In genomic region chr9:136403538-136403914, GRCh38 we compare ENCODE assay signal across 10 cellular contexts. TPM values are rescaled to one million over a fixed set of nuclear protein-coding genes. Genes with fewer than 3 reads are reported as not detected.
DNase-seq lines count a peak whose midpoint lies in the region; ATAC-seq, FAIRE-seq and TF ChIP-seq lines count a peak whose summit lies in the region.
"Had no signal": no experiment of that assay in that cellular context is flagged by ENCODE, and none has a peak within 500 bp of the region (broad histone marks: within the 10 kb centered on the region; RNA-seq: fewer than 3 reads in every experiment).

No MANE protein-coding gene starts in this region.

- peaks cover 11% of the 10 kb centered on the region; the same call in 1 of the 2 replicates for H4K20me1 ChIP-seq in Karpas-422 (ENCODE audit: insufficient read depth, low read depth, low read length)

- DNase-seq in GM12892 (ENCODE audit: insufficient read length) (peak; percentile 72), T follicular helper cell (ENCODE audit: low read depth) (peak; percentile 56), Karpas-422 (no peak), COR-L47 (lab: John Stamatoyannopoulos, UW) (no peak), superior temporal gyrus (ENCODE audit: extremely low spot score) (no peak)
- peak; percentile 64 for DNase-seq in activated T-helper 2 cell treated with anti-CD3 and anti-CD28 coated beads, Interferon-gamma antibody, Interleukin-2, Interleukin-4, amounts not matched to agents 10 μg/mL and 5 μg/mL and 100 μg/mL, durations not matched to agents 14 hours and 24 hours and 36 hours (ENCODE audit: low spot score)
- peak; percentile 72 for DNase-seq in stimulated activated CD4-positive, alpha-beta T cell treated with anti-CD3 and anti-CD28 coated beads, Interleukin-4, amount 100 ng/mL, for 1 hour
- DNase-seq: NCI-H1417 had no signal

- H3K27ac ChIP-seq in Karpas-422 (ENCODE audit: low read length): no peak overlapping the region

- H3K27me3 ChIP-seq in Karpas-422 (ENCODE audit: low read length): no peaks in the 10 kb centered on the region

- peaks cover 70% of the 10 kb centered on the region for H3K36me3 Mint-ChIP-seq in activated T-helper 2 cell treated with anti-CD3 and anti-CD28 coated beads, Interferon-gamma antibody, Interleukin-2, Interleukin-4, amounts not matched to agents 10 μg/mL and 5 μg/mL and 100 μg/mL, durations not matched to agents 14 hours and 24 hours and 36 hours (ENCODE audit: low read depth)

- peaks cover 37% of the 10 kb centered on the region for H3K4me1 Mint-ChIP-seq in activated T-helper 2 cell treated with anti-CD3 and anti-CD28 coated beads, Interferon-gamma antibody, Interleukin-2, Interleukin-4, amounts not matched to agents 10 μg/mL and 5 μg/mL and 100 μg/mL, durations not matched to agents 14 hours and 24 hours and 36 hours (ENCODE audit: low read depth)

- H3K79me2 ChIP-seq in Karpas-422 (ENCODE audit: low read length): peaks cover 23% of the 10 kb centered on the region

- no peak overlapping the region for H3K4me3 ChIP-seq in Karpas-422 (ENCODE audit: low read length)

- intact Hi-C loops in activated T-helper 2 cell treated with anti-CD3 and anti-CD28 coated beads, Interferon-gamma antibody, Interleukin-2, Interleukin-4, amounts not matched to agents 10 μg/mL and 5 μg/mL and 100 μg/mL, durations not matched to agents 14 hours and 24 hours and 36 hours (cut with micrococcal nuclease): loop anchor here (2.0 to 10.0 kb wide), 5 partner anchors 19 to 289 kb away; partner anchors contain the start of genes GPSM1, SEC16A and TMEM250

- H3K9me3 Mint-ChIP-seq in activated T-helper 2 cell treated with anti-CD3 and anti-CD28 coated beads, Interferon-gamma antibody, Interleukin-2, Interleukin-4, amounts not matched to agents 10 μg/mL and 5 μg/mL and 100 μg/mL, durations not matched to agents 14 hours and 24 hours and 36 hours: no peaks in the 10 kb centered on the region

- H3K4me1 ChIP-seq in Karpas-422 (ENCODE audit: low read length): peaks cover 17% of the 10 kb centered on the region

- no peak for ATAC-seq in GM19328 (IDR thresholded peaks at IDR 0.05; ENCODE audit: unreplicated experiment)

- no peak overlapping the region for H3K9ac ChIP-seq in Karpas-422 (ENCODE audit: low read length)

- no peaks in the 10 kb centered on the region for H3K9me2 ChIP-seq in Karpas-422 (replicated peaks; ENCODE audit: insufficient read depth, low read length)

- peak overlapping the region; percentile 86 for H3K27ac Mint-ChIP-seq in activated T-helper 2 cell treated with anti-CD3 and anti-CD28 coated beads, Interferon-gamma antibody, Interleukin-2, Interleukin-4, amounts not matched to agents 10 μg/mL and 5 μg/mL and 100 μg/mL, durations not matched to agents 14 hours and 24 hours and 36 hours

- H3K27me3 Mint-ChIP-seq in activated T-helper 2 cell treated with anti-CD3 and anti-CD28 coated beads, Interferon-gamma antibody, Interleukin-2, Interleukin-4, amounts not matched to agents 10 μg/mL and 5 μg/mL and 100 μg/mL, durations not matched to agents 14 hours and 24 hours and 36 hours (ENCODE audit: low read depth): no peaks in the 10 kb centered on the region

- no peak overlapping the region for H2AFZ ChIP-seq in Karpas-422 (ENCODE audit: low read length)

- TF ChIP-seq POLR2A in GM12892 (IDR thresholded peaks at IDR 0.05; ENCODE audit: low read depth, low read length): peak; percentile 70

- FAIRE-seq in GM12892 (lab: Jason Lieb, UNC): peak; percentile 83
- FAIRE-seq: D721Med had no signal

- H3K36me3 ChIP-seq in Karpas-422 (ENCODE audit: insufficient read depth, low read length): peaks cover 27% of the 10 kb centered on the region; the same call in 1 of the 2 replicates

- peak overlapping the region; percentile 56 for H3K4me3 Mint-ChIP-seq in activated T-helper 2 cell treated with anti-CD3 and anti-CD28 coated beads, Interferon-gamma antibody, Interleukin-2, Interleukin-4, amounts not matched to agents 10 μg/mL and 5 μg/mL and 100 μg/mL, durations not matched to agents 14 hours and 24 hours and 36 hours (ENCODE audit: low read depth)

- no peaks in the 10 kb centered on the region for H3K9me3 ChIP-seq in Karpas-422 (ENCODE audit: low read length)

- H3K4me2 ChIP-seq in Karpas-422 (ENCODE audit: low read depth, low read length, poor library complexity, severe bottlenecking): no peak overlapping the region

RNA-seq across cellular contexts. Expression of gene SNAPC4, which starts 3.6 kb away (rescaled TPM):
- polyA plus RNA-seq in GM12892 (2012; ENCODE audit: missing spikeins): 7.4 TPM
- total RNA-seq in activated T-helper 2 cell treated with anti-CD3 and anti-CD28 coated beads, Interferon-gamma antibody, Interleukin-2, Interleukin-4, amounts not matched to agents 10 μg/mL and 5 μg/mL and 100 μg/mL, durations not matched to agents 14 hours and 24 hours and 36 hours: 22.7 and 22.9 TPM in 2 replicates
- total RNA-seq in Karpas-422 (2014; rRNA removed; shearing (Covaris generic); ENCODE audit: low replicate concordance): 3.7 and 9.6 TPM in 2 replicates

RNA-seq across cellular contexts. Expression of gene ENTR1, which starts 6.9 kb away (rescaled TPM):
- 39.6 TPM for polyA plus RNA-seq in GM12892 (2012; ENCODE audit: missing spikeins)
- 66.4 and 75.6 TPM in 2 replicates for total RNA-seq in activated T-helper 2 cell treated with anti-CD3 and anti-CD28 coated beads, Interferon-gamma antibody, Interleukin-2, Interleukin-4, amounts not matched to agents 10 μg/mL and 5 μg/mL and 100 μg/mL, durations not matched to agents 14 hours and 24 hours and 36 hours
- 65.5 and 116 TPM in 2 replicates for total RNA-seq in Karpas-422 (2014; rRNA removed; shearing (Covaris generic); ENCODE audit: low replicate concordance)

RNA-seq across cellular contexts. Expression of gene PMPCA, which starts 6.9 kb away (rescaled TPM):
- polyA plus RNA-seq in GM12892 (2012; ENCODE audit: missing spikeins): 67.6 TPM
- total RNA-seq in activated T-helper 2 cell treated with anti-CD3 and anti-CD28 coated beads, Interferon-gamma antibody, Interleukin-2, Interleukin-4, amounts not matched to agents 10 μg/mL and 5 μg/mL and 100 μg/mL, durations not matched to agents 14 hours and 24 hours and 36 hours: 111 TPM in 2 replicates
- total RNA-seq in Karpas-422 (2014; rRNA removed; shearing (Covaris generic); ENCODE audit: low replicate concordance): 20.9 and 55.8 TPM in 2 replicates

RNA-seq across cellular contexts. Expression of gene CARD9, which starts 30.1 kb away (rescaled TPM):
- 2.7 TPM for polyA plus RNA-seq in GM12892 (2012; ENCODE audit: missing spikeins)
- total RNA-seq in activated T-helper 2 cell treated with anti-CD3 and anti-CD28 coated beads, Interferon-gamma antibody, Interleukin-2, Interleukin-4, amounts not matched to agents 10 μg/mL and 5 μg/mL and 100 μg/mL, durations not matched to agents 14 hours and 24 hours and 36 hours: 16.2 and 17.6 TPM in 2 replicates
- 1.3 and 2.9 TPM in 2 replicates for total RNA-seq in Karpas-422 (2014; rRNA removed; shearing (Covaris generic); ENCODE audit: low replicate concordance)

RNA-seq across cellular contexts. Expression of gene INPP5E, which starts 36.1 kb away (rescaled TPM):
- polyA plus RNA-seq in GM12892 (2012; ENCODE audit: missing spikeins): 5.4 TPM
- total RNA-seq in activated T-helper 2 cell treated with anti-CD3 and anti-CD28 coated beads, Interferon-gamma antibody, Interleukin-2, Interleukin-4, amounts not matched to agents 10 μg/mL and 5 μg/mL and 100 μg/mL, durations not matched to agents 14 hours and 24 hours and 36 hours: 20.8 and 21.8 TPM in 2 replicates
- total RNA-seq in Karpas-422 (2014; rRNA removed; shearing (Covaris generic); ENCODE audit: low replicate concordance): 8.0 and 10.4 TPM in 2 replicates

Comparison
In these comparisons a context has a peak if more than half of its experiments do, and no peak if none do; other contexts are left out.
1. DNase-seq: peak in GM12892 (single experiment), T follicular helper cell (single experiment), activated T-helper 2 cell treated with anti-CD3 and anti-CD28 coated beads, Interferon-gamma antibody, Interleukin-2, Interleukin-4, amounts not matched to agents 10 μg/mL and 5 μg/mL and 100 μg/mL, durations not matched to agents 14 hours and 24 hours and 36 hours (single experiment) and stimulated activated CD4-positive, alpha-beta T cell treated with anti-CD3 and anti-CD28 coated beads, Interleukin-4, amount 100 ng/mL, for 1 hour (single experiment); none in Karpas-422 (single experiment), COR-L47 (single experiment) and superior temporal gyrus (single experiment).